In the genomic region with DNA sequence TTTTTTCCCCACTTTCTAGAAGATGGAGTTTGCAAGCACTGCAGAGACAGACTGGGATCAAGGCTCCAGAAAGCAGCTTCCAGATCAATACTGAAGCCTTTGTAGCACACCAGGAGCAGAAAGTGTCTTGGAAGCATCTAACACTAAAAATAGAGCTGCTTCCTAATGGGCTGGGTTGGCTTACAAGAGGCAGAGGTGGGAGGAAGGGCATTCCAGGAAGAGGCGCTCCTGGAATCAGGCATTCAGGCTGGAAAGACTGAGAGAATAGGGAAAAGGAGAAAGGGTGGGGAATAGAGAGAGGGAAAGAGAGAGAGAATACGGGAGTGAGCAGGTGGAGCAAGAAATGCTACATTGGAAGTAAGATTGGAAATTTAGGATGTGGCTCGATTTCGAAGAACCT, we compare ENCODE assay signal across 32 cellular contexts.
"Had no signal": no experiment of that assay in that cellular context is flagged by ENCODE, and none has a peak within 500 bp of the region (broad histone marks: within the 10 kb centered on the region; RNA-seq: fewer than 3 reads in every experiment).

No MANE protein-coding gene starts in this region.

- H3K4me1 Mint-ChIP-seq: activated CD4-positive, alpha-beta memory T cell treated with anti-CD3 and anti-CD28 coated beads, Interleukin-2, amount 10 ng/mL, durations not matched to agents 7 days and 5 days; activated CD4-positive, alpha-beta T cell treated with anti-CD3 and anti-CD28 coated beads, Interleukin-2, amount 10 ng/mL, durations not matched to agents 7 days and 5 days; activated naive CD4-positive, alpha-beta T cell treated with anti-CD3 and anti-CD28 coated beads, Interleukin-2, amount 10 ng/mL, durations not matched to agents 7 days and 5 days; activated naive CD8-positive, alpha-beta T cell treated with anti-CD3 and anti-CD28 coated beads, Interleukin-2, amount 10 ng/mL, durations not matched to agents 7 days and 5 days; central memory CD8-positive, alpha-beta T cell had no signal

- H3K36me3 ChIP-seq: brain microvascular endothelial cell, esophagus muscularis mucosa, gastroesophageal sphincter had no signal

- H3K4me1 ChIP-seq: esophagus muscularis mucosa, gastroesophageal sphincter had no signal

- H3K27ac ChIP-seq: brain microvascular endothelial cell, coronary artery, esophagus muscularis mucosa, gastroesophageal sphincter had no signal

- DNase-seq: activated CD4-positive, alpha-beta memory T cell treated with anti-CD3 and anti-CD28 coated beads, Interleukin-2, amount 10 ng/mL, durations not matched to agents 7 days and 5 days; activated CD4-positive, alpha-beta T cell treated with anti-CD3 and anti-CD28 coated beads for 1 hour; activated CD4-positive, alpha-beta T cell treated with anti-CD3 and anti-CD28 coated beads for 4 hours; activated CD4-positive, alpha-beta T cell treated with anti-CD3 and anti-CD28 coated beads, Interleukin-2, amount 10 ng/mL, durations not matched to agents 7 days and 5 days; activated CD4-positive, alpha-beta T cell treated with anti-CD3 and anti-CD28 coated beads, Interleukin-2, amount 50 U/mL, for 4 hours; activated CD8-positive, alpha-beta memory T cell treated with anti-CD3 and anti-CD28 coated beads, Interleukin-2, amount 50 U/mL, for 48 hours; activated gamma-delta T cell; activated naive CD4-positive, alpha-beta T cell; activated naive CD4-positive, alpha-beta T cell treated with anti-CD3 and anti-CD28 coated beads, Interleukin-2, amount 10 ng/mL, durations not matched to agents 7 days and 5 days; activated naive CD8-positive, alpha-beta T cell treated with anti-CD3 and anti-CD28 coated beads, Interleukin-2, amount 10 ng/mL, durations not matched to agents 7 days and 5 days; activated T-cell treated with anti-CD3 and anti-CD28 coated beads for 4 hours; activated T-cell treated with anti-CD3 and anti-CD28 coated beads, Interleukin-2, amount 50 U/mL, for 24 hours; activated T-cell treated with anti-CD3 and anti-CD28 coated beads, Interleukin-2, amount 50 U/mL, for 72 hours; anterior cingulate cortex; brain microvascular endothelial cell; dorsolateral prefrontal cortex; effector memory CD4-positive, alpha-beta T cell; erythroblast; foreskin melanocyte; SW 1271; T-cell; T-helper 17 cell; T1000 had no signal

- H3K4me3 ChIP-seq: coronary artery, dorsolateral prefrontal cortex, esophagus muscularis mucosa, gastroesophageal sphincter had no signal

- ATAC-seq: activated naive CD4-positive, alpha-beta T cell treated with anti-CD3 and anti-CD28 coated beads, Interleukin-2, amount 50 U/mL, for 72 hours; activated T-cell treated with anti-CD3 and anti-CD28 coated beads, Interleukin-2, amount 50 U/mL, for 72 hours; gastroesophageal sphincter; T-cell; T-helper 17 cell had no signal

- H3K27ac Mint-ChIP-seq: activated CD4-positive, alpha-beta memory T cell treated with anti-CD3 and anti-CD28 coated beads, Interleukin-2, amount 10 ng/mL, durations not matched to agents 7 days and 5 days; activated CD4-positive, alpha-beta T cell treated with anti-CD3 and anti-CD28 coated beads, Interleukin-2, amount 10 ng/mL, durations not matched to agents 7 days and 5 days; activated naive CD4-positive, alpha-beta T cell treated with anti-CD3 and anti-CD28 coated beads, Interleukin-2, amount 10 ng/mL, durations not matched to agents 7 days and 5 days; activated naive CD4-positive, alpha-beta T cell treated with anti-CD3 and anti-CD28 coated beads, Interleukin-2, amount 50 U/mL, for 72 hours; activated naive CD8-positive, alpha-beta T cell treated with anti-CD3 and anti-CD28 coated beads, Interleukin-2, amount 10 ng/mL, durations not matched to agents 7 days and 5 days; activated T-cell treated with anti-CD3 and anti-CD28 coated beads, Interleukin-2, amount 50 U/mL, for 24 hours; activated T-cell treated with anti-CD3 and anti-CD28 coated beads, Interleukin-2, amount 50 U/mL, for 72 hours; dendritic cell treated with granulocyte-macrophage colony-stimulating factor and Interleukin-4, amounts not matched to agents 40 ng/mL and 50 ng/mL, for 4 days; T-cell; T-helper 17 cell; T-helper 2 cell treated with Interferon-gamma antibody and Interleukin-4, amounts not matched to agents 5 μg/mL and 100 μg/mL, for 36 hours had no signal

- FAIRE-seq: astrocyte, bronchial epithelial cell had no signal

- H3K36me3 Mint-ChIP-seq: activated naive CD4-positive, alpha-beta T cell treated with anti-CD3 and anti-CD28 coated beads, Interleukin-2, amount 10 ng/mL, durations not matched to agents 7 days and 5 days; activated naive CD4-positive, alpha-beta T cell treated with anti-CD3 and anti-CD28 coated beads, Interleukin-2, amount 50 U/mL, for 72 hours; activated naive CD8-positive, alpha-beta T cell treated with anti-CD3 and anti-CD28 coated beads, Interleukin-2, amount 10 ng/mL, durations not matched to agents 7 days and 5 days; T-cell had no signal

- H3K9me3 ChIP-seq: esophagus muscularis mucosa, gastroesophageal sphincter had no signal

- H3K9me3 Mint-ChIP-seq: activated CD4-positive, alpha-beta memory T cell treated with anti-CD3 and anti-CD28 coated beads, Interleukin-2, amount 10 ng/mL, durations not matched to agents 7 days and 5 days; activated CD4-positive, alpha-beta T cell treated with anti-CD3 and anti-CD28 coated beads, Interleukin-2, amount 10 ng/mL, durations not matched to agents 7 days and 5 days; activated naive CD4-positive, alpha-beta T cell treated with anti-CD3 and anti-CD28 coated beads, Interleukin-2, amount 10 ng/mL, durations not matched to agents 7 days and 5 days; activated naive CD8-positive, alpha-beta T cell treated with anti-CD3 and anti-CD28 coated beads, Interleukin-2, amount 10 ng/mL, durations not matched to agents 7 days and 5 days; dendritic cell treated with granulocyte-macrophage colony-stimulating factor and Interleukin-4, amounts not matched to agents 40 ng/mL and 50 ng/mL, for 4 days; T-helper 2 cell treated with Interferon-gamma antibody and Interleukin-4, amounts not matched to agents 5 μg/mL and 100 μg/mL, for 36 hours had no signal

- H3K27me3 Mint-ChIP-seq: activated CD4-positive, alpha-beta memory T cell treated with anti-CD3 and anti-CD28 coated beads, Interleukin-2, amount 10 ng/mL, durations not matched to agents 7 days and 5 days; activated T-cell treated with anti-CD3 and anti-CD28 coated beads, Interleukin-2, amount 50 U/mL, for 24 hours; central memory CD8-positive, alpha-beta T cell had no signal

- H3K4me3 Mint-ChIP-seq: activated CD4-positive, alpha-beta memory T cell treated with anti-CD3 and anti-CD28 coated beads, Interleukin-2, amount 10 ng/mL, durations not matched to agents 7 days and 5 days; activated CD4-positive, alpha-beta T cell treated with anti-CD3 and anti-CD28 coated beads, Interleukin-2, amount 10 ng/mL, durations not matched to agents 7 days and 5 days; activated naive CD4-positive, alpha-beta T cell treated with anti-CD3 and anti-CD28 coated beads, Interleukin-2, amount 10 ng/mL, durations not matched to agents 7 days and 5 days; activated naive CD8-positive, alpha-beta T cell treated with anti-CD3 and anti-CD28 coated beads, Interleukin-2, amount 10 ng/mL, durations not matched to agents 7 days and 5 days; activated T-cell treated with anti-CD3 and anti-CD28 coated beads, Interleukin-2, amount 50 U/mL, for 24 hours; activated T-cell treated with anti-CD3 and anti-CD28 coated beads, Interleukin-2, amount 50 U/mL, for 72 hours; central memory CD8-positive, alpha-beta T cell; dendritic cell treated with granulocyte-macrophage colony-stimulating factor and Interleukin-4, amounts not matched to agents 40 ng/mL and 50 ng/mL, for 4 days; T-cell; T-helper 17 cell; T-helper 2 cell treated with Interferon-gamma antibody and Interleukin-4, amounts not matched to agents 5 μg/mL and 100 μg/mL, for 36 hours had no signal

- H3K27me3 ChIP-seq: brain microvascular endothelial cell had no signal
